8 cellular contexts compared by ENCODE assay signal in genomic region chrX:155070038-155070437, GRCh38. TPM values are rescaled to one million over a fixed set of nuclear protein-coding genes. Genes with fewer than 3 reads are reported as not detected.
A peak's percentile ranks its signal among the peaks of the same experiment; 100 is the strongest.
DNase-seq lines count a peak whose midpoint lies in the region; ATAC-seq and TF ChIP-seq lines count a peak whose summit lies in the region.

No MANE protein-coding gene starts in this region.

- peak overlapping the region; percentile 90 for H3K27ac Mint-ChIP-seq in T-helper 17 cell
- peak overlapping the region; percentile 92 for H3K27ac Mint-ChIP-seq in stimulated activated memory B cell treated with anti-CD40 and anti-IgM and Interleukin-4, amounts not matched to agents 10 μg/mL and 1 μg/mL and 100 μg/mL, for 72 hours

- H3K4me1 Mint-ChIP-seq in T-helper 17 cell = peaks cover 33% of the 10 kb centered on the region
- H3K4me1 Mint-ChIP-seq in stimulated activated memory B cell treated with anti-CD40 and anti-IgM and Interleukin-4, amounts not matched to agents 10 μg/mL and 1 μg/mL and 100 μg/mL, for 72 hours = peaks cover 35% of the 10 kb centered on the region

- H3K27me3 ChIP-seq in right atrium auricular region = no peaks in the 10 kb centered on the region

- H3K27ac ChIP-seq in right atrium auricular region = peak overlapping the region; percentile 84 to 87

- no peaks in the 10 kb centered on the region for H3K27me3 Mint-ChIP-seq in T-helper 17 cell
- H3K27me3 Mint-ChIP-seq in stimulated activated memory B cell treated with anti-CD40 and anti-IgM and Interleukin-4, amounts not matched to agents 10 μg/mL and 1 μg/mL and 100 μg/mL, for 72 hours = no peaks in the 10 kb centered on the region

- H3K9me3 ChIP-seq in T-helper 17 cell (ENCODE audit: control insufficient read depth, low read length, poor library complexity, severe bottlenecking) (no peaks in the 10 kb centered on the region), right atrium auricular region (no peaks in the 10 kb centered on the region)

- TF ChIP-seq CTCF in right atrium auricular region (IDR thresholded peaks at IDR 0.05) = no peak

- no peaks in the 10 kb centered on the region for H3K9me3 Mint-ChIP-seq in stimulated activated memory B cell treated with anti-CD40 and anti-IgM and Interleukin-4, amounts not matched to agents 10 μg/mL and 1 μg/mL and 100 μg/mL, for 72 hours

- ATAC-seq in T-helper 17 cell = no peak
- ATAC-seq in stimulated activated memory B cell treated with anti-CD40 and anti-IgM and Interleukin-4, amounts not matched to agents 10 μg/mL and 1 μg/mL and 100 μg/mL, for 72 hours = no peak

- DNase-seq in DMS 273 (lab: John Stamatoyannopoulos, UW; ENCODE audit: unreplicated experiment) (peak; percentile 44), DMS 273 treated with DMSO at 0.1 percent for 48 hours (lab: John Stamatoyannopoulos, UW) (no peak), T-helper 17 cell (no peak), right atrium auricular region (ENCODE audit: low spot score) (no peak), midbrain (lab: John Stamatoyannopoulos, UW) (no peak), cerebellum (ENCODE audit: low spot score) (no peak)
- DNase-seq in stimulated activated CD4-positive, alpha-beta T cell treated with anti-CD3 and anti-CD28 coated beads, Interleukin-15, amount 100 ng/mL, for 24 hours = no peak

- H3K36me3 ChIP-seq in right atrium auricular region = no peaks in the 10 kb centered on the region

- H3K4me3 ChIP-seq in right atrium auricular region = peak overlapping the region; percentile 58 to 63

- H3K36me3 Mint-ChIP-seq in T-helper 17 cell (ENCODE audit: low read depth) = peaks cover 4% of the 10 kb centered on the region
- peaks cover 21% of the 10 kb centered on the region for H3K36me3 Mint-ChIP-seq in stimulated activated memory B cell treated with anti-CD40 and anti-IgM and Interleukin-4, amounts not matched to agents 10 μg/mL and 1 μg/mL and 100 μg/mL, for 72 hours

- H3K4me3 Mint-ChIP-seq in T-helper 17 cell = peak overlapping the region; percentile 81
- H3K4me3 Mint-ChIP-seq in stimulated activated memory B cell treated with anti-CD40 and anti-IgM and Interleukin-4, amounts not matched to agents 10 μg/mL and 1 μg/mL and 100 μg/mL, for 72 hours = peak overlapping the region; percentile 85

- no peaks in the 10 kb centered on the region for H3K4me1 ChIP-seq in right atrium auricular region

RNA-seq across cellular contexts. Expression of gene CMC4, which starts 0.9 kb away (rescaled TPM):
- total RNA-seq in T-helper 17 cell = 1 to 10 TPM; 4.3 to 6.9 TPM
- total RNA-seq in right atrium auricular region = 10 to 100 TPM; 39.9 to 58.3 TPM
- 3.4 TPM for total RNA-seq in cerebellum

RNA-seq across cellular contexts. Expression of gene MTCP1, which starts 0.9 kb away (rescaled TPM):
- total RNA-seq in T-helper 17 cell (10 to 100 TPM; 12.2 to 18.0 TPM), right atrium auricular region (under 1 TPM; 0.43 to 0.85 TPM), cerebellum (7.4 TPM)

RNA-seq across cellular contexts. Expression of gene BRCC3, which starts 1.3 kb away (rescaled TPM):
- total RNA-seq in T-helper 17 cell (10 to 100 TPM; 11.1 to 12.4 TPM), right atrium auricular region (1 to 10 TPM; 7.6 to 8.3 TPM), cerebellum (13.1 TPM)

RNA-seq across cellular contexts. Expression of gene FUNDC2, which starts 43.4 kb away (rescaled TPM):
- 10 to 100 TPM; 40.7 to 53.0 TPM for total RNA-seq in T-helper 17 cell
- 100 to 1,000 TPM; 146 to 178 TPM for total RNA-seq in right atrium auricular region
- total RNA-seq in cerebellum = 20.6 TPM

RNA-seq across cellular contexts. Expression of gene F8, which starts 47.5 kb away (rescaled TPM):
- 1 to 10 TPM; 2.2 to 5.6 TPM for total RNA-seq in T-helper 17 cell
- 10 to 100 TPM; 41.2 to 42.9 TPM for total RNA-seq in right atrium auricular region
- total RNA-seq in cerebellum = 5.8 TPM
